ENCODE assay signal across 8 cellular contexts in the genomic region with DNA sequence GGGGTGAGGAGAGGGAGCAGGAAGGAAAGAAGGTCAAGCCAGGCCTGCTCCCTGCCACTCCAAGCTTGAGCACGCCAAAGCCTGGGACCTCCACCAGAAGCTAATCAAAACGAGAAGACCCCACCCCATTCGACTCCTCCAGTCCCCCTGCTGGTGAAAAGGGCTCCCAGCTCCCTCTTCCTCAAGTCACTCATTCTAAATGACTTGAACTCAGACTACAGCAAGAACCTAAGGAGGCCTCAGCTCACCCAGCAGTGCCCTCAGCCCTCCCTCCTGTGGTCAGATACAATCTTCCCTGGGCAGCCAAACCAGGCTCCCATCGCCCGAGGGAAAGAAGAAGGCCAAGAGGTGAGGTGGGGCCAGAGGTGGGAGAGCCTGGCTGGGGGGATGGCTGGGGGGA. TPM values are rescaled to one million over a fixed set of nuclear protein-coding genes. Genes with fewer than 3 reads are reported as not detected.
DNase-seq lines count a peak whose midpoint lies in the region; ATAC-seq and TF ChIP-seq lines count a peak whose summit lies in the region.
"Had no signal": no experiment of that assay in that cellular context is flagged by ENCODE, and none has a peak within 500 bp of the region (broad histone marks: within the 10 kb centered on the region; RNA-seq: fewer than 3 reads in every experiment).

No MANE protein-coding gene starts in this region.

- H3K4me3 ChIP-seq in HFF-Myc (replicated peaks; ENCODE audit: low read depth, low read length) (no peak overlapping the region), fibroblast of the aortic adventitia (ENCODE audit: low read depth, low read length) (no peak overlapping the region)
- H3K4me3 ChIP-seq: lung had no signal

- ATAC-seq in stimulated activated naive CD8-positive, alpha-beta T cell treated with anti-CD3 and anti-CD28 coated beads, Interleukin-15, Interleukin-2, amounts not matched to agents 100 U/mL and 50 U/mL, for 24 hours = peak; percentile 10

- no peak for DNase-seq in HFF-Myc (ENCODE audit: extremely low read depth, low read depth)
- DNase-seq in fibroblast of the aortic adventitia (ENCODE audit: low read depth) = no peak
- no peak for DNase-seq in stimulated activated naive CD8-positive, alpha-beta T cell treated with anti-CD3 and anti-CD28 coated beads, Interleukin-15, Interleukin-2, amounts not matched to agents 100 U/mL and 50 U/mL, for 24 hours
- DNase-seq in activated CD8-positive, alpha-beta memory T cell treated with anti-CD3 and anti-CD28 coated beads, Interleukin-2, amount 50 U/mL, for 4 hours = no peak
- DNase-seq in SHP77 treated with DMSO at 0.1 percent for 48 hours (lab: John Stamatoyannopoulos, UW) = no peak
- DNase-seq in SKM-1 treated with dmso at 0.1 percent for 144 hours (lab: John Stamatoyannopoulos, UW; ENCODE audit: unreplicated experiment) = no peak

- peak; percentile 41 for TF ChIP-seq CTCF in HFF-Myc (IDR thresholded peaks at IDR 0.05; ENCODE audit: low read depth, low read length, missing control alignments)
- peak; percentile 21; the same call in 1 of the 2 replicates for TF ChIP-seq CTCF in VCaP (conservative IDR thresholded peaks at IDR 0.05)
- TF ChIP-seq CTCF in fibroblast of the aortic adventitia (IDR thresholded peaks at IDR 0.05; ENCODE audit: insufficient read depth, low read length) = peak; percentile 51

- peak overlapping the region; percentile 97 for H3K27ac ChIP-seq in VCaP

RNA-seq across cellular contexts. Expression of a gene that starts 17.4 kb away (rescaled TPM):
- 48.9 and 78.8 TPM in 2 replicates for total RNA-seq in fibroblast of the aortic adventitia (ENCODE audit: low replicate concordance)

RNA-seq across cellular contexts. Expression of a gene that starts 29.3 kb away (rescaled TPM):
- 22.0 and 25.1 TPM in 2 replicates for total RNA-seq in fibroblast of the aortic adventitia (ENCODE audit: low replicate concordance)

RNA-seq across cellular contexts. Expression of a gene that starts 43.6 kb away (rescaled TPM):
- 5.2 and 16.6 TPM in 2 replicates for total RNA-seq in fibroblast of the aortic adventitia (ENCODE audit: low replicate concordance)
